ENCODE assay signal across 8 cellular contexts in genomic region chr7:77121860-77122681, GRCh38. TPM values are rescaled to one million over a fixed set of nuclear protein-coding genes. Genes with fewer than 3 reads are reported as not detected.
DNase-seq lines count a peak whose midpoint lies in the region; ATAC-seq and FAIRE-seq lines count a peak whose summit lies in the region.
"Not testable (repeated sequence)": the region's sequence is repeated elsewhere in the genome, so short reads cannot be mapped to it uniquely, and the experiment has no call there.

A gene with protein sequence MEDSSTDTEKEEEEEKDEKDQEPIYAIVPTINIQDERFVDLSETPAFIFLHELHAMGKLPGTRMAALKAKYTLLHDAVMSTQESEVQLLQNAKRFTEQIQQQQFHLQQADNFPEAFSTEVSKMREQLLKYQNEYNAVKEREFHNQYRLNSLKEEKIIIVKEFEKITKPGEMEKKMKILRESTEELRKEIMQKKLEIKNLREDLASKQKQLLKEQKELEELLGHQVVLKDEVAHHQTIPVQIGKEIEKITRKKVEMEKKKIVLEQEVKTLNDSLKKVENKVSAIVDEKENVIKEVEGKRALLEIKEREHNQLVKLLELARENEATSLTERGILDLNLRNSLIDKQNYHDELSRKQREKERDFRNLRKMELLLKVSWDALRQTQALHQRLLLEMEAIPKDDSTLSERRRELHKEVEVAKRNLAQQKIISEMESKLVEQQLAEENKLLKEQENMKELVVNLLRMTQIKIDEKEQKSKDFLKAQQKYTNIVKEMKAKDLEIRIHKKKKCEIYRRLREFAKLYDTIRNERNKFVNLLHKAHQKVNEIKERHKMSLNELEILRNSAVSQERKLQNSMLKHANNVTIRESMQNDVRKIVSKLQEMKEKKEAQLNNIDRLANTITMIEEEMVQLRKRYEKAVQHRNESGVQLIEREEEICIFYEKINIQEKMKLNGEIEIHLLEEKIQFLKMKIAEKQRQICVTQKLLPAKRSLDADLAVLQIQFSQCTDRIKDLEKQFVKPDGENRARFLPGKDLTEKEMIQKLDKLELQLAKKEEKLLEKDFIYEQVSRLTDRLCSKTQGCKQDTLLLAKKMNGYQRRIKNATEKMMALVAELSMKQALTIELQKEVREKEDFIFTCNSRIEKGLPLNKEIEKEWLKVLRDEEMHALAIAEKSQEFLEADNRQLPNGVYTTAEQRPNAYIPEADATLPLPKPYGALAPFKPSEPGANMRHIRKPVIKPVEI (plus strand): TSS chr7:77122615. CDS start chr7:77167669, 45,054 bp downstream.

- FAIRE-seq in frontal cortex (lab: Jason Lieb, UNC): peak; percentile 98

- H3K36me3 ChIP-seq in neuron (ENCODE audit: insufficient read depth, low read length); stomach smooth muscle (ENCODE audit: control insufficient read depth in 2 of 2, insufficient read depth in 2 of 2, low read length in 2 of 2): not testable (repeated sequence)

- ATAC-seq in HG02571 (IDR thresholded peaks at IDR 0.05; ENCODE audit: unreplicated experiment): peak; percentile 99

- H3K27ac ChIP-seq in stomach smooth muscle (ENCODE audit: low read length): peak within 1 kb of the TSS; percentile 66

- not testable (repeated sequence) for H3K9me3 ChIP-seq in neuron (ENCODE audit: low read length); stomach smooth muscle (ENCODE audit: control insufficient read depth in 2 of 2, low read length in 2 of 2)

- in situ Hi-C loops in SK-MEL-5 (cut with HindIII; ENCODE audit: low pct_unique_long_range_greater_than_20kb, low sequenced_read_pairs): not testable (repeated sequence)

- H3K9ac ChIP-seq in stomach smooth muscle (ENCODE audit: low read length in 2 of 2): peak within 1 kb of the TSS; percentile 72 to 76

- peak within 1 kb of the TSS; percentile 81 for H3K4me3 ChIP-seq in neuron (ENCODE audit: low read length)
- peak within 1 kb of the TSS; percentile 83 to 86 for H3K4me3 ChIP-seq in stomach smooth muscle (ENCODE audit: low read length in 2 of 2)

- peak within 1 kb of the TSS; percentile 58 for H2AFZ ChIP-seq in neuron (ENCODE audit: low read depth, low read length)

- H3K4me1 ChIP-seq in neuron (ENCODE audit: insufficient read depth, low read length); stomach smooth muscle (ENCODE audit: control insufficient read depth, insufficient read depth, low read length): not testable (repeated sequence)

- peak; percentile 99 for DNase-seq in GF-D8 (lab: John Stamatoyannopoulos, UW)
- peak; percentile 100 for DNase-seq in NAMALWA (ENCODE audit: low spot score)
- peak; percentile 100 for DNase-seq in SK-MEL-5 (ENCODE audit: low read depth, low spot score)
- DNase-seq in activated naive CD4-positive, alpha-beta T cell treated with Interleukin-2 at 50 U/mL for 16 hours: peak; percentile 95
- peak; percentile 84 to 87 for DNase-seq in frontal cortex (ENCODE audit: low spot score in 2 of 2)

- not testable (repeated sequence) for H3K27me3 ChIP-seq in neuron (ENCODE audit: insufficient read depth, low read length); stomach smooth muscle (ENCODE audit: control insufficient read depth in 1 of 2, insufficient read depth in 2 of 2, low read length in 2 of 2)

RNA-seq across cellular contexts. Expression of the gene that starts here (rescaled TPM):
- 0.43 and 0.95 TPM in 2 replicates for total RNA-seq in SK-MEL-5 (2014; rRNA removed; shearing (Covaris generic))
- polyA plus RNA-seq in SK-MEL-5 (2015; cell fraction: cytosol; rRNA removed): 0.27 and 0.58 TPM in 2 replicates
- polyA plus RNA-seq in SK-MEL-5 (2015; cell fraction: nucleus; rRNA removed): 3.0 and 6.6 TPM in 2 replicates
- 15.9 TPM for total RNA-seq in frontal cortex

Comparison
In these comparisons a context has a peak if more than half of its experiments do, and no peak if none do; other contexts are left out.
1. Peak in every context shown above with its lines: DNase-seq, ATAC-seq, H3K4me3 ChIP-seq and H3K27ac ChIP-seq.